In genomic region chr4:89070041-89070440, GRCh38 we compare ENCODE assay signal across 20 cellular contexts. TPM values are rescaled to one million over a fixed set of nuclear protein-coding genes. Genes with fewer than 3 reads are reported as not detected.
DNase-seq lines count a peak whose midpoint lies in the region; ATAC-seq and TF ChIP-seq lines count a peak whose summit lies in the region.
"Had no signal": no experiment of that assay in that cellular context is flagged by ENCODE, and none has a peak within 500 bp of the region (broad histone marks: within the 10 kb centered on the region; RNA-seq: fewer than 3 reads in every experiment).

No MANE protein-coding gene starts in this region.

- H3K4me1 ChIP-seq in neuronal stem cell (ENCODE audit: control insufficient read depth in 2 of 2, insufficient read depth in 1 of 2, low read depth in 1 of 2, low read length in 2 of 2), result no peaks in the 10 kb centered on the region
- H3K4me1 ChIP-seq in mesendoderm (ENCODE audit: control insufficient read depth, low read depth, low read length), result no peaks in the 10 kb centered on the region
- H3K4me1 ChIP-seq: pancreas, Peyer's patch had no signal

- H3K4me2 ChIP-seq in neuronal stem cell (ENCODE audit: insufficient read depth, low read length, poor library complexity, severe bottlenecking), result no peak overlapping the region
- H3K4me2 ChIP-seq in mesendoderm (ENCODE audit: low read length), result no peak overlapping the region

- H2BK12ac ChIP-seq in neuronal stem cell (ENCODE audit: low read length), result no peak overlapping the region

- no peak overlapping the region for H2AFZ ChIP-seq in neuronal stem cell (ENCODE audit: low read length)

- no peak for TF ChIP-seq CTCF in dorsolateral prefrontal cortex (IDR thresholded peaks at IDR 0.05 in 54 of 56, conservative IDR thresholded peaks at IDR 0.05 in 2 of 56; ENCODE audit: low read depth in 1 of 56, partially characterized antibody in 56 of 56)

- H3K14ac ChIP-seq in neuronal stem cell (ENCODE audit: low read length), result no peak overlapping the region

- H4K5ac ChIP-seq in mesendoderm (ENCODE audit: low read length), result no peak overlapping the region

- no peaks in the 10 kb centered on the region for H3K79me1 ChIP-seq in neuronal stem cell (ENCODE audit: low read depth, low read length)
- H3K79me1 ChIP-seq in mesendoderm (ENCODE audit: low read length), result no peaks in the 10 kb centered on the region

- H3K18ac ChIP-seq in neuronal stem cell (ENCODE audit: low read length), result no peak overlapping the region
- no peak overlapping the region for H3K18ac ChIP-seq in mesendoderm (ENCODE audit: low read length)

- intact Hi-C loops in dorsolateral prefrontal cortex (cut with DNase I), result no loop called here

- H3K4ac ChIP-seq in neuronal stem cell (ENCODE audit: low read length) (no peak overlapping the region), mesendoderm (ENCODE audit: low read depth, low read length) (no peak overlapping the region)

- H3K36me3 ChIP-seq in neuronal stem cell (replicated peaks in 1 of 2; ENCODE audit: control insufficient read depth in 2 of 2, insufficient read depth in 2 of 2, low read length in 2 of 2) (no peaks in the 10 kb centered on the region), mesendoderm (ENCODE audit: control insufficient read depth, insufficient read depth, low read length) (no peaks in the 10 kb centered on the region)
- H3K36me3 ChIP-seq: pancreas, Peyer's patch had no signal

- H4K8ac ChIP-seq in neuronal stem cell (ENCODE audit: low read depth, low read length), result no peak overlapping the region
- no peak overlapping the region for H4K8ac ChIP-seq in mesendoderm (ENCODE audit: low read depth, low read length)

- no peaks in the 10 kb centered on the region for H3K79me2 ChIP-seq in mesendoderm (ENCODE audit: control insufficient read depth, insufficient read depth, low read length)

- H3K23ac ChIP-seq in neuronal stem cell (ENCODE audit: low read depth, low read length, poor library complexity), result no peak overlapping the region
- H3K23ac ChIP-seq in mesendoderm (ENCODE audit: low read length), result no peak overlapping the region

- H2BK5ac ChIP-seq in neuronal stem cell (ENCODE audit: low read length) (no peak overlapping the region), mesendoderm (ENCODE audit: low read length) (no peak overlapping the region)

- H2BK120ac ChIP-seq in neuronal stem cell (ENCODE audit: low read depth, low read length), result no peak overlapping the region
- no peak overlapping the region for H2BK120ac ChIP-seq in mesendoderm (ENCODE audit: low read depth, low read length)

- DNase-seq in NCI-H82 treated with DMSO at 0.1 percent for 48 hours (lab: John Stamatoyannopoulos, UW; ENCODE audit: unreplicated experiment) (no peak), neuronal stem cell (ENCODE audit: low spot score) (no peak), dorsolateral prefrontal cortex (no peak), mesendoderm (no peak)
- DNase-seq: ACHN; activated effector memory CD4-positive, alpha-beta T cell treated with anti-CD3 and anti-CD28 coated beads, Interleukin-2, amount 50 U/mL, for 16 hours; CD8-positive, alpha-beta T cell; central memory CD4-positive, alpha-beta T cell; DND-41; KG1; NCI-H1048; NCI-H69; pancreas; Peyer's patch had no signal

- no peak overlapping the region for H2BK15ac ChIP-seq in neuronal stem cell (ENCODE audit: low read length)
- H2BK15ac ChIP-seq in mesendoderm (replicated peaks; ENCODE audit: low read depth), result no peak overlapping the region

- no peak overlapping the region for H3K56ac ChIP-seq in mesendoderm (ENCODE audit: low read length)

- no CpG with 5 or more reads among the region's 2 CpGs for whole genome bisulfite sequencing in neuronal stem cell (ENCODE audit: extremely low coverage in 2 of 2, insufficient read length in 2 of 2, insufficient replicate concordance in 1 of 2), 2 donors
- no CpG with 5 or more reads among the region's 2 CpGs for WGBS in mesendoderm (ENCODE audit: extremely low coverage, insufficient coverage, low lambda C conversion rate)

- H3K27ac ChIP-seq in neuronal stem cell (replicated peaks; ENCODE audit: low read length) (no peak overlapping the region), dorsolateral prefrontal cortex (no peak overlapping the region), mesendoderm (ENCODE audit: low read depth, low read length) (no peak overlapping the region)
- H3K27ac ChIP-seq: pancreas, Peyer's patch, SK-N-MC had no signal

- no peaks in the 10 kb centered on the region for H3K9me3 ChIP-seq in neuronal stem cell (replicated peaks in 1 of 2; ENCODE audit: control insufficient read depth in 2 of 2, insufficient read depth in 1 of 2, low read depth in 1 of 2, low read length in 2 of 2)
- H3K9me3 ChIP-seq: pancreas, Peyer's patch had no signal

- H2AK5ac ChIP-seq in neuronal stem cell (ENCODE audit: low read depth, low read length) (no peak overlapping the region), mesendoderm (ENCODE audit: low read length) (no peak overlapping the region)

- H3K4me3 ChIP-seq in neuronal stem cell (ENCODE audit: low read length in 2 of 2), result no peak overlapping the region
- H3K4me3 ChIP-seq in dorsolateral prefrontal cortex, result no peak overlapping the region
- H3K4me3 ChIP-seq in mesendoderm (ENCODE audit: low read length), result no peak overlapping the region
- H3K4me3 ChIP-seq: pancreas, Peyer's patch, SK-N-MC had no signal

- H3K9ac ChIP-seq in neuronal stem cell (ENCODE audit: low read depth, low read length, poor library complexity), result no peak overlapping the region
- no peak overlapping the region for H3K9ac ChIP-seq in mesendoderm (ENCODE audit: low read length)

- ATAC-seq in GM18517 (IDR thresholded peaks at IDR 0.05; ENCODE audit: unreplicated experiment) (peak; percentile 44), GM19455 (IDR thresholded peaks at IDR 0.05; ENCODE audit: unreplicated experiment) (peak; percentile 46), HG02981 (IDR thresholded peaks at IDR 0.05; ENCODE audit: unreplicated experiment) (peak; percentile 64), HG03469 (IDR thresholded peaks at IDR 0.05; ENCODE audit: unreplicated experiment) (peak; percentile 32)
- ATAC-seq: CD8-positive, alpha-beta T cell; esophagus mucosa; pancreas had no signal

- no peak overlapping the region for H4K91ac ChIP-seq in neuronal stem cell (ENCODE audit: low read depth, low read length, poor library complexity)

- H3K27me3 ChIP-seq in neuronal stem cell (ENCODE audit: control insufficient read depth in 3 of 3, insufficient read depth in 3 of 3, low read depth in 1 of 3, low read length in 3 of 3) (peaks cover 0 to 9% (median 0%) of the 10 kb centered on the region in 3 experiments), dorsolateral prefrontal cortex (peaks cover 0 to 6% (median 0%) of the 10 kb centered on the region in 45 donors), mesendoderm (ENCODE audit: insufficient read depth, low read length, poor library complexity) (no peaks in the 10 kb centered on the region)
- H3K27me3 ChIP-seq: pancreas, Peyer's patch had no signal

RNA-seq across cellular contexts. Expression of gene FAM13A, which starts 13.1 kb away (rescaled TPM):
- 16.3 TPM for polyA plus RNA-seq in neuronal stem cell (2013, experiment 1 of 2)
- polyA plus RNA-seq in neuronal stem cell (2013, experiment 2 of 2), result 15.5 TPM
- total RNA-seq in dorsolateral prefrontal cortex, result 100 to 1,000 TPM in 37 of 120 experiments, 10 to 100 TPM in 83; 31.6 to 142 (median 89.9) TPM
- 9.0 TPM for polyA plus RNA-seq in mesendoderm (2013, experiment 1 of 2)
- polyA plus RNA-seq in mesendoderm (2013, experiment 2 of 2), result 9.4 TPM

RNA-seq across cellular contexts. Expression of gene TIGD2, which starts 41.3 kb away (rescaled TPM):
- 8.4 TPM for polyA plus RNA-seq in neuronal stem cell (2013, experiment 1 of 2)
- 8.5 TPM for polyA plus RNA-seq in neuronal stem cell (2013, experiment 2 of 2)
- total RNA-seq in dorsolateral prefrontal cortex, result 1 to 10 TPM; 2.4 to 7.4 (median 4.9) TPM
- 6.6 TPM for polyA plus RNA-seq in mesendoderm (2013, experiment 1 of 2)
- 6.8 TPM for polyA plus RNA-seq in mesendoderm (2013, experiment 2 of 2)
